In the genomic region with DNA sequence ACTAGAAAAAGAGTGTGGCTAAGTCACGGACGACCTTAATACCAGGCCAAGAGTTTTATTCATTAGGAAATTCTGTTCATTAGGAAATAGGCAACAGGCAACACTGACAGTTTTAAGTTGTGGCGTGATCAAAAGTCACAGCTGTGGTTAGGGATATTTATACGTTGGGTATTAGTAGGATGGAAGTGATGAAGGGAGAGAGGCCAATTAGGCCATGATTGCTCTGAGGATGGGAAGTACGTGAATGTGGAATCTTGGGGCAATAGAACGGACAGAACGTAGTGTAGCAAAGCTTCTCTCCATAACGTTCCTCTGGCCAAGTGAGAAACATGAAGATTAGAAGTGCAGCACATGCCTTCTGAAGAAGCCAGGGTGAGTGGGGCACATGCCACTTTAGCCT, we compare ENCODE assay signal across 28 cellular contexts.
"Had no signal": no experiment of that assay in that cellular context is flagged by ENCODE, and none has a peak within 500 bp of the region (broad histone marks: within the 10 kb centered on the region; RNA-seq: fewer than 3 reads in every experiment).

No MANE protein-coding gene starts in this region.

- H3K4me3 ChIP-seq: esophagus squamous epithelium, heart right ventricle, left lung, neural progenitor cell, sigmoid colon, thyroid gland, vagina had no signal

- H3K27me3 ChIP-seq: esophagus squamous epithelium, heart right ventricle, left lung, neural progenitor cell, sigmoid colon, thyroid gland, vagina had no signal

- H3K27ac ChIP-seq: esophagus squamous epithelium, heart right ventricle, left lung, neural progenitor cell, parathyroid adenoma, sigmoid colon, thyroid gland, vagina had no signal

- H3K4me3 Mint-ChIP-seq: effector memory CD8-positive, alpha-beta T cell; naive thymus-derived CD4-positive, alpha-beta T cell; nephron; neural progenitor cell; stimulated activated naive CD8-positive, alpha-beta T cell treated with anti-CD3 and anti-CD28 coated beads, Interleukin-15, amount 100 ng/mL, for 72 hours had no signal

- H3K36me3 Mint-ChIP-seq: naive thymus-derived CD4-positive, alpha-beta T cell had no signal

- H3K27me3 Mint-ChIP-seq: effector memory CD8-positive, alpha-beta T cell; stimulated activated naive CD8-positive, alpha-beta T cell treated with anti-CD3 and anti-CD28 coated beads, Interleukin-15, amount 100 ng/mL, for 72 hours had no signal

- DNase-seq: cortex of kidney; effector memory CD8-positive, alpha-beta T cell; erythroblast; esophagus squamous epithelium; foreskin melanocyte; glutamatergic neuron; heart right ventricle; hippocampal formation; left cardiac atrium; left lung; mesendoderm; midbrain; naive thymus-derived CD4-positive, alpha-beta T cell; right cardiac atrium; sigmoid colon; stimulated activated CD4-positive, alpha-beta T cell treated with anti-CD3 and anti-CD28 coated beads, Interleukin-2, amount 100 ng/mL, for 24 hours; stimulated activated CD4-positive, alpha-beta T cell treated with anti-CD3 and anti-CD28 coated beads, Interleukin-4, amount 100 ng/mL, for 4 hours; stimulated activated naive CD4-positive, alpha-beta T cell; stimulated activated naive CD8-positive, alpha-beta T cell treated with anti-CD3 and anti-CD28 coated beads, Interleukin-15, amount 100 ng/mL, for 72 hours; thyroid gland; trophoblast cell had no signal

- H3K27ac Mint-ChIP-seq: effector memory CD8-positive, alpha-beta T cell; naive thymus-derived CD4-positive, alpha-beta T cell; nephron; neural progenitor cell; progenitor cell of endocrine pancreas; stimulated activated naive CD8-positive, alpha-beta T cell treated with anti-CD3 and anti-CD28 coated beads, Interleukin-15, amount 100 ng/mL, for 72 hours had no signal

- H3K4me1 ChIP-seq: left lung, parathyroid adenoma, sigmoid colon, vagina had no signal

- H3K4me1 Mint-ChIP-seq: naive thymus-derived CD4-positive, alpha-beta T cell; stimulated activated naive CD8-positive, alpha-beta T cell treated with anti-CD3 and anti-CD28 coated beads, Interleukin-15, amount 100 ng/mL, for 72 hours had no signal

- H3K9me3 ChIP-seq: esophagus squamous epithelium, heart right ventricle, left lung, sigmoid colon, thyroid gland, vagina had no signal

- H3K36me3 ChIP-seq: esophagus squamous epithelium, heart right ventricle, left lung, neural progenitor cell, sigmoid colon, thyroid gland, vagina had no signal

- ATAC-seq: effector memory CD8-positive, alpha-beta T cell; heart right ventricle; left lung; naive thymus-derived CD4-positive, alpha-beta T cell; right cardiac atrium; stimulated activated naive CD8-positive, alpha-beta T cell treated with anti-CD3 and anti-CD28 coated beads, Interleukin-15, amount 100 ng/mL, for 72 hours had no signal

- FAIRE-seq: endometrium, islet of Langerhans had no signal
